In genomic region chr17:74076446-74076845, GRCh38 we compare ENCODE assay signal across 25 cellular contexts.
A peak's percentile ranks its signal among the peaks of the same experiment; 100 is the strongest.
DNase-seq lines count a peak whose midpoint lies in the region; ATAC-seq, FAIRE-seq and TF ChIP-seq lines count a peak whose summit lies in the region.
"Had no signal": no experiment of that assay in that cellular context is flagged by ENCODE, and none has a peak within 500 bp of the region (broad histone marks: within the 10 kb centered on the region; RNA-seq: fewer than 3 reads in every experiment).

No MANE protein-coding gene starts in this region.

- H3K27ac ChIP-seq in HEK293 (ENCODE audit: extremely low read depth, low read depth, low read length) (no peak overlapping the region), IMR-90 (ENCODE audit: insufficient read depth, low read length) (no peak overlapping the region)
- H3K27ac ChIP-seq: BLaER1 had no signal

- H3K4me3 ChIP-seq in HEK293 (ENCODE audit: low read depth, low read length) (no peak overlapping the region), IMR-90 (ENCODE audit: insufficient read depth, low read depth, low read length) (no peak overlapping the region)
- H3K4me3 ChIP-seq: BLaER1, GM12878 had no signal

- no peaks in the 10 kb centered on the region for H4K20me1 ChIP-seq in IMR-90 (ENCODE audit: insufficient read depth, low read length)
- H4K20me1 ChIP-seq: BLaER1 had no signal

- DNase-seq in IMR-90 (no peak), urothelium cell line (ENCODE audit: low spot score) (no peak), dedifferentiated amniotic fluid mesenchymal stem cell (ENCODE audit: extremely low spot score) (no peak), NAMALWA (ENCODE audit: low spot score) (no peak)
- DNase-seq: 8988T; ACHN; BE2C; C1 segment of cervical spinal cord; CD4-positive, alpha-beta memory T cell; CD4-positive, CD25-positive, alpha-beta regulatory T cell; CD8-positive, alpha-beta memory T cell; COR-L47; DMS 273 treated with DMSO at 0.1 percent for 48 hours; DMS153; DMS53; DMS79; DND-41; EL; GDM1 had no signal

- H3K14ac ChIP-seq in IMR-90 (replicated peaks; ENCODE audit: low read depth, low read length): no peak overlapping the region

- no peaks in the 10 kb centered on the region for H3K27me3 ChIP-seq in IMR-90 (ENCODE audit: control insufficient read depth, insufficient read depth, low read length)
- H3K27me3 ChIP-seq: BE2C, BLaER1 had no signal

- H3K79me1 ChIP-seq in IMR-90 (ENCODE audit: low read depth in 1 of 2, low read length in 2 of 2): no peaks in the 10 kb centered on the region

- TF ChIP-seq CTCF in HEK293 (tag by site-specific recombination; IDR thresholded peaks at IDR 0.05): no peak
- TF ChIP-seq CTCF in IMR-90 (conservative IDR thresholded peaks at IDR 0.05; ENCODE audit: low read depth, low read length): no peak

- no peak overlapping the region for H3K4me2 ChIP-seq in IMR-90 (ENCODE audit: low read depth, low read length)
- H3K4me2 ChIP-seq: BLaER1 had no signal

- dilution Hi-C loops in IMR-90 (cut with HindIII; ENCODE audit: low sequenced_read_pairs, unreplicated experiment): no loop called here

- no peaks in the 10 kb centered on the region for H3K9me1 ChIP-seq in IMR-90 (ENCODE audit: insufficient read depth, low read length)

- H4K5ac ChIP-seq in IMR-90 (ENCODE audit: low read depth, low read length): no peak overlapping the region

- no peak overlapping the region for H3K18ac ChIP-seq in IMR-90 (ENCODE audit: low read depth, low read length)

- no peak overlapping the region for H4K8ac ChIP-seq in IMR-90 (ENCODE audit: low read depth in 2 of 2, low read length in 2 of 2)

- H3K56ac ChIP-seq in IMR-90 (ENCODE audit: extremely low read depth, insufficient read depth, low read length): no peak overlapping the region

- H2BK20ac ChIP-seq in IMR-90 (ENCODE audit: low read depth, low read length): no peak overlapping the region

- in situ Hi-C loops in IMR-90 (cut with MboI; ENCODE audit: low sequenced_read_pairs): loop anchor here (25.0 kb wide), 1 partner anchor 189 kb away; no protein-coding TSS in a partner anchor

- no peak overlapping the region for H3K9ac ChIP-seq in IMR-90 (ENCODE audit: low read depth, low read length)
- H3K9ac ChIP-seq: BLaER1 had no signal

- no peak overlapping the region for H2BK15ac ChIP-seq in IMR-90 (ENCODE audit: low read depth, low read length)

- H2AK5ac ChIP-seq in IMR-90 (ENCODE audit: low read depth, low read length): no peak overlapping the region

- no peak for TF ChIP-seq RAD21 in IMR-90 (IDR thresholded peaks at IDR 0.05; ENCODE audit: low read length)

- no TSS peak for BruUV-seq in IMR-90 (replicated peaks; lab: Mats Ljungman, UMichigan)

- H3K36me3 ChIP-seq in HEK293 (ENCODE audit: control insufficient read depth in 2 of 2, insufficient read depth in 1 of 2, low read length in 2 of 2) (no peaks in the 10 kb centered on the region), IMR-90 (ENCODE audit: control insufficient read depth, insufficient read depth, low read length) (no peaks in the 10 kb centered on the region)
- H3K36me3 ChIP-seq: BE2C, BLaER1 had no signal

- TF ChIP-seq POLR2A in IMR-90 (IDR thresholded peaks at IDR 0.05; ENCODE audit: low read depth, low read length): no peak

- H2AK9ac ChIP-seq in IMR-90 (replicated peaks; ENCODE audit: low read depth, low read length, poor library complexity): no peak overlapping the region

- CTCF ChIA-PET in HEK293 (lab: Yijun Ruan, JAX) (interaction anchor here (0.5 to 0.6 kb wide), 2 partner anchors 10 to 457 kb away, joined by 3 to 4 read pairs; no protein-coding TSS in a partner anchor), IMR-90 (lab: Yijun Ruan, JAX) (no interaction called here)

- no CpG with 5 or more reads among the region's 1 CpG for WGBS in IMR-90 (ENCODE audit: extremely low coverage in 2 of 2, insufficient read length in 1 of 2), 2 experiments

- no peak overlapping the region for H3K23ac ChIP-seq in IMR-90 (ENCODE audit: low read depth, low read length)

- H3K9me3 ChIP-seq in HEK293 (ENCODE audit: control insufficient read depth, insufficient read depth, low read depth, low read length): no peaks in the 10 kb centered on the region
- H3K9me3 ChIP-seq in IMR-90 (ENCODE audit: control insufficient read depth, insufficient read depth, low read length): peaks cover 42% of the 10 kb centered on the region
- H3K9me3 ChIP-seq: BE2C had no signal

- H3K4me1 ChIP-seq in HEK293 (ENCODE audit: control insufficient read depth, insufficient read depth, low read length) (no peaks in the 10 kb centered on the region), IMR-90 (ENCODE audit: control insufficient read depth, insufficient read depth, low read length) (no peaks in the 10 kb centered on the region)
- H3K4me1 ChIP-seq: BE2C, BLaER1 had no signal

- H2BK120ac ChIP-seq in IMR-90 (ENCODE audit: low read depth, low read length): no peak overlapping the region

- H3K4ac ChIP-seq in IMR-90 (ENCODE audit: low read depth, low read length): no peak overlapping the region

- no peak for ATAC-seq in IMR-90 (ENCODE audit: low read depth)
- ATAC-seq: GM12878 had no signal

- intact Hi-C loops in IMR-90 (cut with micrococcal nuclease): no loop called here

- POLR2A ChIA-PET in HEK293 (lab: Yijun Ruan, JAX): no interaction called here
- POLR2A ChIA-PET in IMR-90 (lab: Charles Lee; ENCODE audit: unreplicated experiment): no interaction called here

- H4K91ac ChIP-seq in IMR-90 (ENCODE audit: insufficient read depth, low read depth, low read length): no peak overlapping the region

- FAIRE-seq in urothelium cell line (lab: Jason Lieb, UNC): peak; percentile 99
- FAIRE-seq: A204.1, GM12878, GM12892, GM18507 had no signal

- H2AFZ ChIP-seq in IMR-90 (replicated peaks; ENCODE audit: low read length, poor library complexity): no peak overlapping the region

- H2BK5ac ChIP-seq in IMR-90 (ENCODE audit: low read depth, low read length, poor library complexity, severe bottlenecking): peak overlapping the region; percentile 50

TF ChIP-seq in HEK293, 187 proteins besides CTCF, POLR2A, EP300 and RAD21 (continues in another document):
- TF ChIP-seq ZNF658 (tag by site-specific recombination; IDR thresholded peaks at IDR 0.05): 0 out of 2 replicates have a peak, but pooled peaks have one; percentile 18
- TF ChIP-seq ZNF548 (tag by site-specific recombination; IDR thresholded peaks at IDR 0.05): 0 out of 2 replicates have a peak, but pooled peaks have one; percentile 29
- no peak for TF ChIP-seq ZNF843 (tag by site-specific recombination; IDR thresholded peaks at IDR 0.05)
- TF ChIP-seq ZNF670 (tag by site-specific recombination; IDR thresholded peaks at IDR 0.05; ENCODE audit: low read depth): peak; percentile 6; the same call in 1 of the 2 replicates
- TF ChIP-seq ZNF366 (tag by site-specific recombination; conservative IDR thresholded peaks at IDR 0.05): no peak
- TF ChIP-seq ZNF645 (tag by site-specific recombination; IDR thresholded peaks at IDR 0.05): 0 out of 2 replicates have a peak, but pooled peaks have one; percentile 16
- TF ChIP-seq ZNF560 (tag by site-specific recombination; IDR thresholded peaks at IDR 0.05; ENCODE audit: borderline replicate concordance): no peak
- TF ChIP-seq ZNF274 (IDR thresholded peaks at IDR 0.05; ENCODE audit: low read length): no peak
- TF ChIP-seq ZNF274 (tag by site-specific recombination; IDR thresholded peaks at IDR 0.05; ENCODE audit: borderline replicate concordance): no peak
- 0 out of 2 replicates have a peak, but pooled peaks have one; percentile 4 for TF ChIP-seq ZNF157 (tag by site-specific recombination; IDR thresholded peaks at IDR 0.05)

TF ChIP-seq in IMR-90, 13 proteins besides CTCF, POLR2A, EP300 and RAD21:
- no peak for TF ChIP-seq NFE2L2 (IDR thresholded peaks at IDR 0.05; ENCODE audit: low read depth, low read length)
- TF ChIP-seq MAZ (IDR thresholded peaks at IDR 0.05; ENCODE audit: borderline replicate concordance, low read depth, low read length): no peak
- TF ChIP-seq BHLHE40 (IDR thresholded peaks at IDR 0.05; ENCODE audit: low read depth, low read length): no peak
- no peak for TF ChIP-seq CHD1 (IDR thresholded peaks at IDR 0.05; ENCODE audit: low read depth, low read length)
- no peak for TF ChIP-seq MAFK (IDR thresholded peaks at IDR 0.05; ENCODE audit: low read depth, low read length)
- TF ChIP-seq ELK1 (IDR thresholded peaks at IDR 0.05; ENCODE audit: borderline replicate concordance, low read depth, low read length): no peak
- TF ChIP-seq MXI1 (IDR thresholded peaks at IDR 0.05; ENCODE audit: borderline replicate concordance, low read depth, low read length): no peak
- TF ChIP-seq RFX5 (IDR thresholded peaks at IDR 0.05; ENCODE audit: low read depth, low read length): no peak
